7 cellular contexts compared by ENCODE assay signal in genomic region chr15:89654311-89654761, GRCh38. TPM values are rescaled to one million over a fixed set of nuclear protein-coding genes. Genes with fewer than 3 reads are reported as not detected.
A peak's percentile ranks its signal among the peaks of the same experiment; 100 is the strongest.
DNase-seq lines count a peak whose midpoint lies in the region; ATAC-seq lines count a peak whose summit lies in the region.

No MANE protein-coding gene starts in this region.

- H3K9me3 ChIP-seq in HUES48 (ENCODE audit: control insufficient read depth, insufficient read depth, low read length) (no peaks in the 10 kb centered on the region), iPS-18c (ENCODE audit: control insufficient read depth, insufficient read depth, low read length) (no peaks in the 10 kb centered on the region), subcutaneous abdominal adipose tissue (ENCODE audit: control insufficient read depth in 5 of 5, low read length in 5 of 5) (no peaks in the 10 kb centered on the region)

- peaks cover 4% of the 10 kb centered on the region; the same call in 1 of the 2 replicates for H3K4me1 ChIP-seq in HUES48 (ENCODE audit: control insufficient read depth, insufficient read depth, low read length)
- H3K4me1 ChIP-seq in subcutaneous abdominal adipose tissue (ENCODE audit: control insufficient read depth in 5 of 5, insufficient read depth in 5 of 5, low read length in 5 of 5) = peaks cover 0 to 17% (median 11%) of the 10 kb centered on the region in 5 donors

- no peak overlapping the region for H3K27ac Mint-ChIP-seq in activated T-helper 2 cell treated with anti-CD3 and anti-CD28 coated beads, Interferon-gamma antibody, Interleukin-2, Interleukin-4, amounts not matched to agents 10 μg/mL and 5 μg/mL and 100 μg/mL, durations not matched to agents 14 hours and 24 hours and 36 hours

- H3K27ac ChIP-seq in HUES48 (ENCODE audit: low read depth, low read length) = no peak overlapping the region
- no peak overlapping the region for H3K27ac ChIP-seq in subcutaneous abdominal adipose tissue (ENCODE audit: low read depth, low read length)

- H3K4me3 ChIP-seq in HUES48 (ENCODE audit: low read depth, low read length) (peak overlapping the region; percentile 94), iPS-18c (ENCODE audit: insufficient read depth, low read depth, low read length) (peak overlapping the region; percentile 87), subcutaneous abdominal adipose tissue (ENCODE audit: low read depth in 1 of 5, low read length in 5 of 5) (peak overlapping the region; percentile 59 to 70 (median 66))

- H3K4me1 Mint-ChIP-seq in activated T-helper 2 cell treated with anti-CD3 and anti-CD28 coated beads, Interferon-gamma antibody, Interleukin-2, Interleukin-4, amounts not matched to agents 10 μg/mL and 5 μg/mL and 100 μg/mL, durations not matched to agents 14 hours and 24 hours and 36 hours (ENCODE audit: low read depth) = peaks cover 25% of the 10 kb centered on the region

- H3K36me3 Mint-ChIP-seq in activated T-helper 2 cell treated with anti-CD3 and anti-CD28 coated beads, Interferon-gamma antibody, Interleukin-2, Interleukin-4, amounts not matched to agents 10 μg/mL and 5 μg/mL and 100 μg/mL, durations not matched to agents 14 hours and 24 hours and 36 hours (ENCODE audit: low read depth) = peaks cover 4% of the 10 kb centered on the region

- H3K9ac ChIP-seq in HUES48 (ENCODE audit: low read depth, low read length) (0 out of 2 replicates have a peak overlapping the region, but pooled peaks have one; percentile 57), subcutaneous abdominal adipose tissue (ENCODE audit: low read length in 5 of 5) (peak overlapping the region in 2 of 5 donors; percentile 48 to 58)

- peak overlapping the region; percentile 71 for H3K4me3 Mint-ChIP-seq in activated T-helper 2 cell treated with anti-CD3 and anti-CD28 coated beads, Interferon-gamma antibody, Interleukin-2, Interleukin-4, amounts not matched to agents 10 μg/mL and 5 μg/mL and 100 μg/mL, durations not matched to agents 14 hours and 24 hours and 36 hours (ENCODE audit: low read depth)

- H3K9me3 Mint-ChIP-seq in activated T-helper 2 cell treated with anti-CD3 and anti-CD28 coated beads, Interferon-gamma antibody, Interleukin-2, Interleukin-4, amounts not matched to agents 10 μg/mL and 5 μg/mL and 100 μg/mL, durations not matched to agents 14 hours and 24 hours and 36 hours = no peaks in the 10 kb centered on the region

- H3K27me3 ChIP-seq in HUES48 (ENCODE audit: control insufficient read depth, insufficient read depth, low read length) (no peaks in the 10 kb centered on the region), subcutaneous abdominal adipose tissue (ENCODE audit: control insufficient read depth in 5 of 5, insufficient read depth in 4 of 5, low read length in 5 of 5) (peaks cover 0 to 6% (median 0%) of the 10 kb centered on the region in 5 donors)

- DNase-seq in activated T-helper 2 cell treated with anti-CD3 and anti-CD28 coated beads, Interferon-gamma antibody, Interleukin-2, Interleukin-4, amounts not matched to agents 10 μg/mL and 5 μg/mL and 100 μg/mL, durations not matched to agents 14 hours and 24 hours and 36 hours (ENCODE audit: low spot score) = no peak
- DNase-seq in middle frontal gyrus (ENCODE audit: extremely low spot score, low spot score) = no peak

- H3K36me3 ChIP-seq in HUES48 (ENCODE audit: control insufficient read depth, insufficient read depth, low read length) = peaks cover 12% of the 10 kb centered on the region
- peaks cover 0 to 3% (median 0%) of the 10 kb centered on the region in 5 donors for H3K36me3 ChIP-seq in subcutaneous abdominal adipose tissue (ENCODE audit: control insufficient read depth in 5 of 5, insufficient read depth in 5 of 5, low read length in 5 of 5)

- peaks cover 42% of the 10 kb centered on the region for H3K27me3 Mint-ChIP-seq in activated T-helper 2 cell treated with anti-CD3 and anti-CD28 coated beads, Interferon-gamma antibody, Interleukin-2, Interleukin-4, amounts not matched to agents 10 μg/mL and 5 μg/mL and 100 μg/mL, durations not matched to agents 14 hours and 24 hours and 36 hours (ENCODE audit: low read depth)

- intact Hi-C loops in activated T-helper 2 cell treated with anti-CD3 and anti-CD28 coated beads, Interferon-gamma antibody, Interleukin-2, Interleukin-4, amounts not matched to agents 10 μg/mL and 5 μg/mL and 100 μg/mL, durations not matched to agents 14 hours and 24 hours and 36 hours (cut with micrococcal nuclease) = no loop called here

- no peak for ATAC-seq in GM18868 (IDR thresholded peaks at IDR 0.05; ENCODE audit: unreplicated experiment)
- ATAC-seq in GM19455 (IDR thresholded peaks at IDR 0.05; ENCODE audit: unreplicated experiment) = no peak

RNA-seq across cellular contexts. Expression of gene KIF7, which starts 0.9 kb away (rescaled TPM):
- total RNA-seq in activated T-helper 2 cell treated with anti-CD3 and anti-CD28 coated beads, Interferon-gamma antibody, Interleukin-2, Interleukin-4, amounts not matched to agents 10 μg/mL and 5 μg/mL and 100 μg/mL, durations not matched to agents 14 hours and 24 hours and 36 hours = 3.5 and 4.2 TPM in 2 replicates

RNA-seq across cellular contexts. Expression of gene PLIN1, which starts 24.8 kb away (rescaled TPM):
- total RNA-seq in activated T-helper 2 cell treated with anti-CD3 and anti-CD28 coated beads, Interferon-gamma antibody, Interleukin-2, Interleukin-4, amounts not matched to agents 10 μg/mL and 5 μg/mL and 100 μg/mL, durations not matched to agents 14 hours and 24 hours and 36 hours = 0.25 TPM in 1 of 2 replicates, not detected in the other

RNA-seq across cellular contexts. Expression of gene PEX11A, which starts 36.2 kb away (rescaled TPM):
- total RNA-seq in activated T-helper 2 cell treated with anti-CD3 and anti-CD28 coated beads, Interferon-gamma antibody, Interleukin-2, Interleukin-4, amounts not matched to agents 10 μg/mL and 5 μg/mL and 100 μg/mL, durations not matched to agents 14 hours and 24 hours and 36 hours = 1.0 and 1.8 TPM in 2 replicates

RNA-seq across cellular contexts. Expression of gene WDR93, which starts 36.3 kb away (rescaled TPM):
- total RNA-seq in activated T-helper 2 cell treated with anti-CD3 and anti-CD28 coated beads, Interferon-gamma antibody, Interleukin-2, Interleukin-4, amounts not matched to agents 10 μg/mL and 5 μg/mL and 100 μg/mL, durations not matched to agents 14 hours and 24 hours and 36 hours = not detected in 2 replicates
